Comparison of ENCODE assay signal across 8 cellular contexts in genomic region chr12:43835656-43836454, GRCh38. TPM values are rescaled to one million over a fixed set of nuclear protein-coding genes. Genes with fewer than 3 reads are reported as not detected.
A peak's percentile ranks its signal among the peaks of the same experiment; 100 is the strongest.
DNase-seq lines count a peak whose midpoint lies in the region; ATAC-seq and TF ChIP-seq lines count a peak whose summit lies in the region.

TMEM117 (plus strand) TSS chr12:43836081.

- H3K4me3 ChIP-seq in Caco-2 (ENCODE audit: low read depth, low read length) (peak within 1 kb of the TSS; percentile 59), ovary (peak within 1 kb of the TSS; percentile 78)

- ATAC-seq in GM19438 (IDR thresholded peaks at IDR 0.05; ENCODE audit: low read depth, unreplicated experiment) (peak; percentile 76), HG03521 (IDR thresholded peaks at IDR 0.05; ENCODE audit: unreplicated experiment) (peak; percentile 76)

- H3K36me3 ChIP-seq in Caco-2 (ENCODE audit: control insufficient read depth, insufficient read depth, low read length) (no peaks in the 10 kb centered on the region), ovary (no peaks in the 10 kb centered on the region)

- peaks cover 28% of the 10 kb centered on the region for H3K4me1 ChIP-seq in Caco-2
- no peaks in the 10 kb centered on the region for H3K4me1 ChIP-seq in ovary (ENCODE audit: insufficient read depth)

- H3K9me3 Mint-ChIP-seq in Caco-2 (ENCODE audit: unreplicated experiment): no peaks in the 10 kb centered on the region
- H3K9me3 Mint-ChIP-seq in glutamatergic neuron (ENCODE audit: unreplicated experiment): peaks cover 2% of the 10 kb centered on the region
- no peaks in the 10 kb centered on the region for H3K9me3 Mint-ChIP-seq in type B pancreatic cell

- no peak for TF ChIP-seq EP300 in ovary (IDR thresholded peaks at IDR 0.05)

- intact Hi-C loops in Caco-2 (cut with micrococcal nuclease; ENCODE audit: unreplicated experiment): loop anchor here (1.0 kb wide), 4 partner anchors 12 to 46 kb away; partner anchors contain the start of gene TWF1
- intact Hi-C loops in ovary (cut with DNase I): no loop called here

- H3K27ac Mint-ChIP-seq in Caco-2 (ENCODE audit: unreplicated experiment): peak within 1 kb of the TSS; percentile 87
- H3K27ac Mint-ChIP-seq in glutamatergic neuron (ENCODE audit: unreplicated experiment): no peak within 1 kb of the TSS
- H3K27ac Mint-ChIP-seq in type B pancreatic cell: peak within 1 kb of the TSS; percentile 89

- BruUV-seq in Caco-2 (replicated peaks; lab: Mats Ljungman, UMichigan): no TSS peak

- H3K4me1 Mint-ChIP-seq in Caco-2 (ENCODE audit: low read depth, unreplicated experiment) (peaks cover 31% of the 10 kb centered on the region), glutamatergic neuron (ENCODE audit: low read depth, unreplicated experiment) (no peaks in the 10 kb centered on the region), type B pancreatic cell (ENCODE audit: unreplicated experiment) (peaks cover 6% of the 10 kb centered on the region)

- H3K27me3 ChIP-seq in Caco-2 (replicated peaks; ENCODE audit: control insufficient read depth, insufficient read depth, low read length) (no peaks in the 10 kb centered on the region), ovary (no peaks in the 10 kb centered on the region)

- CTCF ChIA-PET in Caco-2 (lab: Charles Lee): interaction anchor here (1.0 kb wide), 1 partner anchor 47 kb away, joined by 4 read pairs; no protein-coding TSS in a partner anchor

- 0% methylated on average over 52 to 101 of the region's 101 CpGs for WGBS in ovary, 3 donors

- H3K4me3 Mint-ChIP-seq in Caco-2 (ENCODE audit: unreplicated experiment): peak within 1 kb of the TSS; percentile 81
- H3K4me3 Mint-ChIP-seq in glutamatergic neuron (ENCODE audit: unreplicated experiment): peak within 1 kb of the TSS; percentile 93
- peak within 1 kb of the TSS; percentile 93 for H3K4me3 Mint-ChIP-seq in type B pancreatic cell

- DNase-seq in Caco-2: peak; percentile 75 to 80
- DNase-seq in activated naive CD4-positive, alpha-beta T cell treated with anti-CD3 and anti-CD28 coated beads, Interleukin-2, amount 50 U/mL, for 16 hours: peak; percentile 58
- peak; percentile 55 for DNase-seq in glutamatergic neuron
- peak; percentile 60 to 83 (median 74) for DNase-seq in ovary
- peak; percentile 77 for DNase-seq in type B pancreatic cell (ENCODE audit: extremely low spot score, unreplicated experiment)

- TF ChIP-seq CTCF in Caco-2 (IDR thresholded peaks at IDR 0.05; ENCODE audit: insufficient read depth in 1 of 2, low read depth in 1 of 2, low read length in 1 of 2, severe bottlenecking in 1 of 2, unreplicated experiment in 1 of 2): no peak
- no peak for TF ChIP-seq CTCF in glutamatergic neuron (IDR thresholded peaks at IDR 0.05; ENCODE audit: partially characterized antibody, unreplicated experiment)
- TF ChIP-seq CTCF in ovary (IDR thresholded peaks at IDR 0.05): no peak
- no peak for TF ChIP-seq CTCF in type B pancreatic cell (conservative IDR thresholded peaks at IDR 0.05)

- H3K27me3 Mint-ChIP-seq in Caco-2 (ENCODE audit: insufficient read depth, unreplicated experiment) (no peaks in the 10 kb centered on the region), glutamatergic neuron (ENCODE audit: unreplicated experiment) (peaks cover 6% of the 10 kb centered on the region), type B pancreatic cell (no peaks in the 10 kb centered on the region)

- TF ChIP-seq POLR2A in Raji (IDR thresholded peaks at IDR 0.05; ENCODE audit: insufficient read depth, low read depth, low read length): peak; percentile 60
- TF ChIP-seq POLR2A in ovary (IDR thresholded peaks at IDR 0.05): no peak

- peak within 1 kb of the TSS; percentile 95 to 97 for H3K27ac ChIP-seq in ovary

- H3K36me3 Mint-ChIP-seq in Caco-2 (ENCODE audit: insufficient read depth, unreplicated experiment) (no peaks in the 10 kb centered on the region), glutamatergic neuron (ENCODE audit: unreplicated experiment) (no peaks in the 10 kb centered on the region), type B pancreatic cell (peaks cover 7% of the 10 kb centered on the region)

- POLR2A ChIA-PET in Caco-2 (lab: Charles Lee): interaction anchor here (0.9 to 3.7 kb wide), 4 partner anchors 30 to 78 kb away, joined by 3 to 18 read pairs (median 4); partner anchors contain the start of gene TWF1

- no peaks in the 10 kb centered on the region for H3K9me3 ChIP-seq in Caco-2
- H3K9me3 ChIP-seq in ovary: no peaks in the 10 kb centered on the region

RNA-seq across cellular contexts. Expression of gene TMEM117, which starts in this region (rescaled TPM):
- total RNA-seq in Caco-2 (2022): 28.0 and 34.1 TPM in 2 replicates
- total RNA-seq in glutamatergic neuron (ENCODE audit: unreplicated experiment): not detected
- total RNA-seq in ovary: 10 to 100 TPM in 1 of 7 donors, 1 to 10 TPM in 6; 3.5 to 19.3 (median 6.3) TPM
- polyA plus RNA-seq in ovary: 1 to 10 TPM; 4.6 to 6.9 TPM
- 14.3 and 22.0 TPM in 2 replicates for total RNA-seq in type B pancreatic cell (ENCODE audit: low replicate concordance)

Comparison
In these comparisons a context has a peak if more than half of its experiments do, and no peak if none do; other contexts are left out.
1. Peak in every context shown above with its lines: DNase-seq, ATAC-seq, H3K4me3 ChIP-seq and H3K27ac ChIP-seq.
2. Peak in DNase-seq in glutamatergic neuron; RNA of the gene not detected or under 1 TPM.